ENCODE assay signal across 9 cellular contexts in genomic region chr14:23929822-23930294, GRCh38. TPM values are rescaled to one million over a fixed set of nuclear protein-coding genes. Genes with fewer than 3 reads are reported as not detected.
DNase-seq lines count a peak whose midpoint lies in the region; ATAC-seq and TF ChIP-seq lines count a peak whose summit lies in the region.
"Had no signal": no experiment of that assay in that cellular context is flagged by ENCODE, and none has a peak within 500 bp of the region (broad histone marks: within the 10 kb centered on the region; RNA-seq: fewer than 3 reads in every experiment).

No MANE protein-coding gene starts in this region.

- TF ChIP-seq POLR2A in esophagus squamous epithelium (IDR thresholded peaks at IDR 0.05), result no peak

- H3K4me1 Mint-ChIP-seq in natural killer cell, result no peaks in the 10 kb centered on the region
- no peaks in the 10 kb centered on the region for H3K4me1 Mint-ChIP-seq in stimulated activated memory B cell treated with anti-CD40 and anti-IgM and Interleukin-4, amounts not matched to agents 10 μg/mL and 1 μg/mL and 100 μg/mL, for 72 hours

- H2AFZ ChIP-seq in OCI-LY3 (ENCODE audit: low read depth, low read length), result peak overlapping the region; percentile 36; the same call in 1 of the 2 replicates

- H3K4me2 ChIP-seq in OCI-LY3 (ENCODE audit: low read length), result no peak overlapping the region

- WGBS in esophagus squamous epithelium, 2 donors, result 0 to 5% methylated on average over 2 to 3 of the region's 3 CpGs

- no peak overlapping the region for H3K4me3 Mint-ChIP-seq in natural killer cell
- no peak overlapping the region for H3K4me3 Mint-ChIP-seq in stimulated activated memory B cell treated with anti-CD40 and anti-IgM and Interleukin-4, amounts not matched to agents 10 μg/mL and 1 μg/mL and 100 μg/mL, for 72 hours

- H3K36me3 Mint-ChIP-seq in natural killer cell, result no peaks in the 10 kb centered on the region
- H3K36me3 Mint-ChIP-seq in stimulated activated memory B cell treated with anti-CD40 and anti-IgM and Interleukin-4, amounts not matched to agents 10 μg/mL and 1 μg/mL and 100 μg/mL, for 72 hours, result no peaks in the 10 kb centered on the region

- no peaks in the 10 kb centered on the region for H3K36me3 ChIP-seq in OCI-LY3 (replicated peaks; ENCODE audit: low read depth, low read length)
- no peaks in the 10 kb centered on the region for H3K36me3 ChIP-seq in esophagus squamous epithelium

- H3K4me3 ChIP-seq in OCI-LY3 (ENCODE audit: low read length) (no peak overlapping the region), esophagus squamous epithelium (no peak overlapping the region)

- TF ChIP-seq CTCF in OCI-LY3 (IDR thresholded peaks at IDR 0.05; ENCODE audit: low read depth, low read length) (peak; percentile 86), esophagus squamous epithelium (IDR thresholded peaks at IDR 0.05) (peak; percentile 65 to 92 (median 76)), natural killer cell (IDR thresholded peaks at IDR 0.05) (peak; percentile 95)

- DNase-seq in EH (ENCODE audit: low read depth) (peak; percentile 76), activated T-cell treated with anti-CD3 and anti-CD28 coated beads for 48 hours (ENCODE audit: low read depth) (peak; percentile 71), esophagus squamous epithelium (lab: John Stamatoyannopoulos, UW) (no peak), natural killer cell (peak; percentile 75)

- H3K79me2 ChIP-seq in OCI-LY3 (ENCODE audit: low read length), result no peaks in the 10 kb centered on the region

- H3K9me3 ChIP-seq in OCI-LY3 (ENCODE audit: insufficient read depth, low read length) (no peaks in the 10 kb centered on the region), esophagus squamous epithelium (no peaks in the 10 kb centered on the region)

- H3K27ac ChIP-seq in OCI-LY3 (ENCODE audit: low read length) (no peak overlapping the region), esophagus squamous epithelium (no peak overlapping the region)
- H3K27ac ChIP-seq: epithelial cell of prostate had no signal

- no peaks in the 10 kb centered on the region for H3K9me3 Mint-ChIP-seq in natural killer cell
- H3K9me3 Mint-ChIP-seq in stimulated activated memory B cell treated with anti-CD40 and anti-IgM and Interleukin-4, amounts not matched to agents 10 μg/mL and 1 μg/mL and 100 μg/mL, for 72 hours, result no peaks in the 10 kb centered on the region

- H3K27ac Mint-ChIP-seq in natural killer cell, result no peak overlapping the region
- H3K27ac Mint-ChIP-seq in stimulated activated memory B cell treated with anti-CD40 and anti-IgM and Interleukin-4, amounts not matched to agents 10 μg/mL and 1 μg/mL and 100 μg/mL, for 72 hours, result no peak overlapping the region

- H3K9ac ChIP-seq in OCI-LY3 (ENCODE audit: low read length), result no peak overlapping the region

- H4K20me1 ChIP-seq in OCI-LY3 (ENCODE audit: insufficient read depth, low read length), result no peaks in the 10 kb centered on the region

- H3K4me1 ChIP-seq in OCI-LY3 (ENCODE audit: low read length), result no peaks in the 10 kb centered on the region
- H3K4me1 ChIP-seq in esophagus squamous epithelium, result peaks cover 0 to 8% (median 0%) of the 10 kb centered on the region in 3 donors

- H3K27me3 ChIP-seq in OCI-LY3 (ENCODE audit: low read depth, low read length) (peaks cover 17% of the 10 kb centered on the region; the same call in 1 of the 2 replicates), esophagus squamous epithelium (no peaks in the 10 kb centered on the region)

- H3K27me3 Mint-ChIP-seq in natural killer cell (ENCODE audit: low read depth in 2 of 2), result peaks cover 0 to 3% of the 10 kb centered on the region in 2 donors
- H3K27me3 Mint-ChIP-seq in stimulated activated memory B cell treated with anti-CD40 and anti-IgM and Interleukin-4, amounts not matched to agents 10 μg/mL and 1 μg/mL and 100 μg/mL, for 72 hours, result no peaks in the 10 kb centered on the region

- ATAC-seq in HG03060 (IDR thresholded peaks at IDR 0.05; ENCODE audit: low read depth, unreplicated experiment) (peak; percentile 57), natural killer cell (peak; percentile 87 to 100 (median 97)), HG02571 (IDR thresholded peaks at IDR 0.05; ENCODE audit: unreplicated experiment) (no peak)
- peak; percentile 77 for ATAC-seq in stimulated activated memory B cell treated with anti-CD40 and anti-IgM and Interleukin-4, amounts not matched to agents 10 μg/mL and 1 μg/mL and 100 μg/mL, for 72 hours

- intact Hi-C loops in esophagus squamous epithelium (cut with DNase I), result no loop called here
- intact Hi-C loops in natural killer cell (cut with micrococcal nuclease), result loop anchor here (1.0 kb wide), 2 partner anchors 298 to 341 kb away; no protein-coding TSS in a partner anchor

RNA-seq across cellular contexts. Expression of gene DHRS4, which starts 23.7 kb away (rescaled TPM):
- total RNA-seq in esophagus squamous epithelium, result 10 to 100 TPM; 27.5 to 46.0 (median 38.0) TPM
- 10 to 100 TPM in 1 of 3 donors, 1 to 10 TPM in 2; 7.5 to 10.1 (median 9.9) TPM for total RNA-seq in natural killer cell

RNA-seq across cellular contexts. Expression of gene DHRS4L2, which starts 58.9 kb away (rescaled TPM):
- total RNA-seq in esophagus squamous epithelium (10 to 100 TPM in 3 of 4 donors, 1 to 10 TPM in 1; 9.4 to 35.6 (median 27.2) TPM), natural killer cell (10 to 100 TPM in 1 of 3 donors, 1 to 10 TPM in 2; 8.6 to 12.4 (median 9.7) TPM)
